In the genomic region with DNA sequence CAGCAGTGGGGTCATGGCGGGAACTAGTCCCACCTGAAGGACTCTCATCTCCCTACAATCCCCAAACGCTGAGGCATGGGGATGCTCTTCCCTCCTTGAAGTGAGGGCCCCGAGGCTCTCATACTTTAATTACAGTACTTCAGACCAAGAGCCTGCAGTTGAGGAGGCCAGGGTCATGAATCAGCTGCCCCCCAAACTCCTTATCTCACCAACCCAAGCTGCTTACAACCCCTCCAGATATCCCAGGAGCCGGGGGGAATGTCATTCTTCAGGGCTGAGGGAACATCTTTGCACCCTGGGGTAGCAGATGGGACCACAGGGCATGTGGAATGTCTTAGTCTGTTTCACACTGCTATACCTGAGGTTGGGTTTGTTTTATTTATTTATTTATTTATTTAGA, we compare ENCODE assay signal across 11 cellular contexts.
"Had no signal": no experiment of that assay in that cellular context is flagged by ENCODE, and none has a peak within 500 bp of the region (broad histone marks: within the 10 kb centered on the region; RNA-seq: fewer than 3 reads in every experiment).

No MANE protein-coding gene starts in this region.

- FAIRE-seq: small intestine had no signal

- ATAC-seq: stimulated activated effector memory CD8-positive, alpha-beta T cell treated with anti-CD3 and anti-CD28 coated beads, Interleukin-12 subunit alpha, Interleukin-12 subunit beta, amount 100 ng/mL, for 72 hours had no signal

- H3K4me3 ChIP-seq: adrenal gland, lung, right atrium auricular region, transverse colon had no signal

- H3K27ac ChIP-seq: adrenal gland, right atrium auricular region had no signal

- H3K27me3 ChIP-seq: adrenal gland, right atrium auricular region, transverse colon had no signal

- H3K9me3 ChIP-seq: adrenal gland, right atrium auricular region, transverse colon had no signal

- DNase-seq: activated CD4-positive, alpha-beta T cell treated with anti-CD3 and anti-CD28 coated beads, Interleukin-2, amount 50 U/mL, for 1 hour; activated naive CD4-positive, alpha-beta T cell treated with anti-CD3 and anti-CD28 coated beads, Interleukin-2, amount 50 U/mL, for 16 hours; adrenal gland; erythroblast; hypothalamus; small intestine; substantia nigra had no signal

- H3K36me3 ChIP-seq: adrenal gland, right atrium auricular region, transverse colon had no signal
